13 cellular contexts compared by ENCODE assay signal in genomic region chr2:219003267-219003634, GRCh38. TPM values are rescaled to one million over a fixed set of nuclear protein-coding genes. Genes with fewer than 3 reads are reported as not detected.
DNase-seq lines count a peak whose midpoint lies in the region; ATAC-seq and TF ChIP-seq lines count a peak whose summit lies in the region.
"Had no signal": no experiment of that assay in that cellular context is flagged by ENCODE, and none has a peak within 500 bp of the region (broad histone marks: within the 10 kb centered on the region; RNA-seq: fewer than 3 reads in every experiment).

No MANE protein-coding gene starts in this region.

- DNase-seq in BE2C = no peak
- DNase-seq in brain microvascular endothelial cell = no peak
- no peak for DNase-seq in mucosa of descending colon
- no peak for DNase-seq in dermis blood vessel endothelial cell
- no peak for DNase-seq in posterior vena cava (ENCODE audit: low spot score)
- DNase-seq: Kasumi-1 had no signal

- H3K9me3 ChIP-seq in BE2C (no peaks in the 10 kb centered on the region), HEK293 (ENCODE audit: control insufficient read depth, insufficient read depth, low read depth, low read length) (no peaks in the 10 kb centered on the region), mucosa of descending colon (no peaks in the 10 kb centered on the region)

- POLR2A ChIA-PET in HEK293 (lab: Yijun Ruan, JAX) = no interaction called here

- ATAC-seq in mucosa of descending colon (no peak), HG02623 (IDR thresholded peaks at IDR 0.05; ENCODE audit: unreplicated experiment) (no peak), HG03521 (IDR thresholded peaks at IDR 0.05; ENCODE audit: unreplicated experiment) (no peak)

- H3K4me3 ChIP-seq in BE2C (ENCODE audit: low read depth, low read length) (peak overlapping the region; percentile 76), HEK293 (ENCODE audit: low read depth, low read length) (no peak overlapping the region; the same call in 1 of the 2 replicates), brain microvascular endothelial cell (ENCODE audit: low read depth, low read length) (no peak overlapping the region), mucosa of descending colon (no peak overlapping the region)

- H3K4me1 ChIP-seq in BE2C = peaks cover 30% of the 10 kb centered on the region
- H3K4me1 ChIP-seq in HEK293 (ENCODE audit: control insufficient read depth, insufficient read depth, low read length) = no peaks in the 10 kb centered on the region
- H3K4me1 ChIP-seq in mucosa of descending colon (ENCODE audit: low read depth) = peaks cover 17% of the 10 kb centered on the region

- no peak overlapping the region for H3K27ac ChIP-seq in HEK293 (ENCODE audit: extremely low read depth, low read depth, low read length)
- H3K27ac ChIP-seq in brain microvascular endothelial cell = no peak overlapping the region

- H3K36me3 ChIP-seq in BE2C (no peaks in the 10 kb centered on the region), HEK293 (ENCODE audit: control insufficient read depth in 2 of 2, insufficient read depth in 1 of 2, low read length in 2 of 2) (no peaks in the 10 kb centered on the region), brain microvascular endothelial cell (replicated peaks) (no peaks in the 10 kb centered on the region), mucosa of descending colon (ENCODE audit: low read depth) (no peaks in the 10 kb centered on the region)

- CTCF ChIA-PET in HEK293 (lab: Yijun Ruan, JAX) = interaction anchor here (0.7 to 3.9 kb wide), 16 partner anchors 9 to 157 kb away, joined by 3 to 31 read pairs (median 3); partner anchors contain the start of gene CDK5R2

- no peak for TF ChIP-seq CTCF in BE2C (IDR thresholded peaks at IDR 0.05; ENCODE audit: low read depth, low read length)
- TF ChIP-seq CTCF in HEK293 (tag by site-specific recombination; IDR thresholded peaks at IDR 0.05) = no peak
- peak; percentile 44 for TF ChIP-seq CTCF in brain microvascular endothelial cell (IDR thresholded peaks at IDR 0.05; ENCODE audit: low read depth, low read length, missing control alignments)
- TF ChIP-seq CTCF in mucosa of descending colon (IDR thresholded peaks at IDR 0.05) = peak; percentile 49

- H3K27me3 ChIP-seq in BE2C (no peaks in the 10 kb centered on the region), brain microvascular endothelial cell (replicated peaks) (peaks cover 65% of the 10 kb centered on the region)

- in situ Hi-C loops in brain microvascular endothelial cell (cut with HindIII; ENCODE audit: low pct_ligation_motif_present, low sequenced_read_pairs) = no loop called here

- intact Hi-C loops in mucosa of descending colon (cut with DNase I, micrococcal nuclease) (no loop called here), posterior vena cava (cut with DNase I) (no loop called here)

TF ChIP-seq in HEK293, 187 proteins besides CTCF, POLR2A, EP300 and RAD21 (continues in another document):
- TF ChIP-seq PRDM10 (tag by site-specific recombination; IDR thresholded peaks at IDR 0.05) = peak; percentile 52; the same call in 1 of the 2 replicates
- TF ChIP-seq ZNF791 (tag by site-specific recombination; IDR thresholded peaks at IDR 0.05) = no peak
- no peak for TF ChIP-seq ZNF362 (tag by site-specific recombination; IDR thresholded peaks at IDR 0.05)
- TF ChIP-seq ZFP37 (tag by site-specific recombination; IDR thresholded peaks at IDR 0.05) = no peak
- TF ChIP-seq KLF9 (tag by site-specific recombination; IDR thresholded peaks at IDR 0.05; ENCODE audit: low read depth) = peak; percentile 34; the same call in 1 of the 2 replicates
- no peak; the same call in 1 of the 2 replicates for TF ChIP-seq ZNF600 (tag by site-specific recombination; IDR thresholded peaks at IDR 0.05)
- peak; percentile 100 for TF ChIP-seq ZNF335 (tag by site-specific recombination; conservative IDR thresholded peaks at IDR 0.05)
- TF ChIP-seq ZNF280C (tag by site-specific recombination; IDR thresholded peaks at IDR 0.05) = no peak
- TF ChIP-seq ZBTB8A (tag by site-specific recombination; IDR thresholded peaks at IDR 0.05) = peak; percentile 86
- no peak for TF ChIP-seq ZNF544 (tag by site-specific recombination; IDR thresholded peaks at IDR 0.05)
- TF ChIP-seq ZSCAN30 (tag by site-specific recombination; IDR thresholded peaks at IDR 0.05) = no peak
- TF ChIP-seq ZNF629 (tag by site-specific recombination; IDR thresholded peaks at IDR 0.05) = 0 out of 2 replicates have a peak, but pooled peaks have one; percentile 4
- no peak for TF ChIP-seq KLF10 (tag by site-specific recombination; IDR thresholded peaks at IDR 0.05)
- TF ChIP-seq SCRT1 (tag by site-specific recombination; IDR thresholded peaks at IDR 0.05; ENCODE audit: borderline replicate concordance) = no peak

RNA-seq across cellular contexts. Expression of gene CRYBA2, which starts 10.0 kb away (rescaled TPM):
- 3.1 TPM for polyA plus RNA-seq in BE2C (2012; ENCODE audit: insufficient read depth, insufficient read length, low read depth)
- total RNA-seq in mucosa of descending colon = 1 to 10 TPM; 1.2 to 6.1 (median 5.0) TPM
- not detected in 2 replicates for total RNA-seq in dermis blood vessel endothelial cell
- total RNA-seq in posterior vena cava = not detected
- total RNA-seq: activated CD4-positive, alpha-beta memory T cell treated with anti-CD3 and anti-CD28 coated beads, Interleukin-2, amount 10 ng/mL, durations not matched to agents 7 days and 5 days; CD4-positive, CD25-positive, alpha-beta regulatory T cell; esophagus mucosa had no signal
- polyA plus RNA-seq: CD4-positive, CD25-positive, alpha-beta regulatory T cell; keratinocyte had no signal

RNA-seq across cellular contexts. Expression of gene FEV, which starts 18.3 kb away (rescaled TPM):
- 1,006 TPM for polyA plus RNA-seq in BE2C (2012; ENCODE audit: insufficient read depth, insufficient read length, low read depth)
- total RNA-seq in mucosa of descending colon (1 to 10 TPM in 2 of 3 donors, under 1 TPM in 1; 0.63 to 2.7 (median 1.8) TPM), dermis blood vessel endothelial cell (not detected in 2 replicates), posterior vena cava (not detected)
- total RNA-seq: activated CD4-positive, alpha-beta memory T cell treated with anti-CD3 and anti-CD28 coated beads, Interleukin-2, amount 10 ng/mL, durations not matched to agents 7 days and 5 days; CD4-positive, CD25-positive, alpha-beta regulatory T cell; esophagus mucosa had no signal
- polyA plus RNA-seq: CD4-positive, CD25-positive, alpha-beta regulatory T cell; keratinocyte had no signal

RNA-seq across cellular contexts. Expression of gene CFAP65, which starts 38.1 kb away (rescaled TPM):
- polyA plus RNA-seq in BE2C (2012; ENCODE audit: insufficient read depth, insufficient read length, low read depth) = 1.1 TPM
- total RNA-seq in mucosa of descending colon (under 1 TPM; 0.09 to 0.46 (median 0.27) TPM), dermis blood vessel endothelial cell (not detected in 2 replicates), posterior vena cava (not detected)
- total RNA-seq: activated CD4-positive, alpha-beta memory T cell treated with anti-CD3 and anti-CD28 coated beads, Interleukin-2, amount 10 ng/mL, durations not matched to agents 7 days and 5 days; CD4-positive, CD25-positive, alpha-beta regulatory T cell; esophagus mucosa had no signal
- polyA plus RNA-seq: CD4-positive, CD25-positive, alpha-beta regulatory T cell; keratinocyte had no signal

RNA-seq across cellular contexts. Expression of gene CDK5R2, which starts 43.8 kb away (rescaled TPM):
- polyA plus RNA-seq in BE2C (2012; ENCODE audit: insufficient read depth, insufficient read length, low read depth) = 126 TPM
- total RNA-seq in mucosa of descending colon (1 to 10 TPM in 1 of 3 donors, under 1 TPM in 2; 0.38 to 1.4 (median 0.39) TPM), dermis blood vessel endothelial cell (not detected in 2 replicates), posterior vena cava (not detected)
- total RNA-seq: activated CD4-positive, alpha-beta memory T cell treated with anti-CD3 and anti-CD28 coated beads, Interleukin-2, amount 10 ng/mL, durations not matched to agents 7 days and 5 days; CD4-positive, CD25-positive, alpha-beta regulatory T cell; esophagus mucosa had no signal
- polyA plus RNA-seq: CD4-positive, CD25-positive, alpha-beta regulatory T cell; keratinocyte had no signal

RNA-seq across cellular contexts. Expression of gene IHH, which starts 57.5 kb away (rescaled TPM):
- not detected for polyA plus RNA-seq in BE2C (2012; ENCODE audit: insufficient read depth, insufficient read length, low read depth)
- total RNA-seq in mucosa of descending colon (10 to 100 TPM; 31.0 to 91.2 (median 57.6) TPM), dermis blood vessel endothelial cell (not detected in 2 replicates), posterior vena cava (not detected)
- total RNA-seq: activated CD4-positive, alpha-beta memory T cell treated with anti-CD3 and anti-CD28 coated beads, Interleukin-2, amount 10 ng/mL, durations not matched to agents 7 days and 5 days; CD4-positive, CD25-positive, alpha-beta regulatory T cell had no signal
- polyA plus RNA-seq: CD4-positive, CD25-positive, alpha-beta regulatory T cell; keratinocyte had no signal

Comparison
In these comparisons a context has a peak if more than half of its experiments do, and no peak if none do; other contexts are left out.
1. CTCF ChIP-seq: peak in brain microvascular endothelial cell (single experiment) and mucosa of descending colon (single experiment); none in BE2C (single experiment) and HEK293 (single experiment).